Comparison of ENCODE assay signal across 8 cellular contexts in genomic region chr12:113259499-113259953, GRCh38. TPM values are rescaled to one million over a fixed set of nuclear protein-coding genes. Genes with fewer than 3 reads are reported as not detected.
DNase-seq lines count a peak whose midpoint lies in the region; ATAC-seq and TF ChIP-seq lines count a peak whose summit lies in the region.

No MANE protein-coding gene starts in this region.

- intact Hi-C loops in heart right ventricle (cut with DNase I) = loop anchor here in 2 of 10 donors (1.0 to 5.0 kb wide), 2 partner anchors 37 to 38 kb away; partner anchors contain the start of gene TPCN1 (in 2 of the 2)

- TF ChIP-seq POLR2A in NB4 (IDR thresholded peaks at IDR 0.05; ENCODE audit: extremely low read depth, insufficient read length) = no peak

- H3K4me3 ChIP-seq in NB4 (ENCODE audit: low read depth, low read length) (no peak overlapping the region), heart right ventricle (no peak overlapping the region), retinal pigment epithelial cell (ENCODE audit: low read length) (no peak overlapping the region)

- TF ChIP-seq CTCF in NB4 (IDR thresholded peaks at IDR 0.05; ENCODE audit: low read depth, low read length) (no peak), heart right ventricle (IDR thresholded peaks at IDR 0.05) (peak in 2 of 9 donors; percentile 15 to 29), retinal pigment epithelial cell (conservative IDR thresholded peaks at IDR 0.05; ENCODE audit: low read depth, low read length) (no peak)

- no peaks in the 10 kb centered on the region for H3K27me3 Mint-ChIP-seq in T-helper 17 cell

- no peaks in the 10 kb centered on the region for H3K36me3 Mint-ChIP-seq in T-helper 17 cell (ENCODE audit: low read depth)

- H3K4me1 Mint-ChIP-seq in T-helper 17 cell = peaks cover 22% of the 10 kb centered on the region

- peak overlapping the region; percentile 71 for H3K27ac Mint-ChIP-seq in T-helper 17 cell

- no peak overlapping the region for H3K4me3 Mint-ChIP-seq in T-helper 17 cell

- peak overlapping the region; percentile 39 to 89 (median 80) for H3K27ac ChIP-seq in heart right ventricle

- peak; percentile 32 for DNase-seq in NB4 (ENCODE audit: low read depth)
- no peak for DNase-seq in T-helper 17 cell
- peak; percentile 88 to 94 for DNase-seq in heart right ventricle
- peak; percentile 33 for DNase-seq in retinal pigment epithelial cell (ENCODE audit: low read depth)
- DNase-seq in EL = no peak
- no peak for DNase-seq in HT-29 (ENCODE audit: low spot score)
- DNase-seq in RPMI8226 = no peak
- no peak for DNase-seq in central memory CD4-positive, alpha-beta T cell

- ATAC-seq in T-helper 17 cell (no peak), heart right ventricle (peak; percentile 95 to 98 (median 96))

- 5 to 6% methylated on average over 2 of the region's 2 CpGs for WGBS in heart right ventricle, 2 donors

- no peaks in the 10 kb centered on the region for H3K27me3 ChIP-seq in heart right ventricle

- peaks cover 15 to 58% (median 51%) of the 10 kb centered on the region in 9 donors for H3K4me1 ChIP-seq in heart right ventricle

- peaks cover 0 to 49% (median 0%) of the 10 kb centered on the region in 9 donors for H3K36me3 ChIP-seq in heart right ventricle

- no peaks in the 10 kb centered on the region for H3K9me3 ChIP-seq in T-helper 17 cell (ENCODE audit: control insufficient read depth, low read length, poor library complexity, severe bottlenecking)
- H3K9me3 ChIP-seq in heart right ventricle = no peaks in the 10 kb centered on the region

RNA-seq across cellular contexts. Expression of gene TPCN1, which starts 38.3 kb away (rescaled TPM):
- total RNA-seq in T-helper 17 cell (10 to 100 TPM; 39.9 to 59.0 TPM), heart right ventricle (100 to 1,000 TPM in 8 of 10 donors, 10 to 100 TPM in 2; 81.9 to 163 (median 127) TPM)
- polyA plus RNA-seq in heart right ventricle = 100 to 1,000 TPM in 1 of 2 donors, 10 to 100 TPM in 1; 16.4 to 147 TPM
- 23.8 and 36.3 TPM in 2 replicates for total RNA-seq in HT-29 (2014; rRNA removed; shearing (Covaris generic))

Comparison
In these comparisons a context has a peak if more than half of its experiments do, and no peak if none do; other contexts are left out.
1. DNase-seq: peak in NB4 (single experiment), heart right ventricle (2 of 2) and retinal pigment epithelial cell (single experiment); none in T-helper 17 cell (0 of 3), EL (single experiment), HT-29 (single experiment), RPMI8226 (single experiment) and central memory CD4-positive, alpha-beta T cell (single experiment).